Comparison of ENCODE assay signal across 16 cellular contexts in genomic region chr18:55795101-55795669, GRCh38.
A peak's percentile ranks its signal among the peaks of the same experiment; 100 is the strongest.
DNase-seq lines count a peak whose midpoint lies in the region; ATAC-seq and TF ChIP-seq lines count a peak whose summit lies in the region.
"Had no signal": no experiment of that assay in that cellular context is flagged by ENCODE, and none has a peak within 500 bp of the region (broad histone marks: within the 10 kb centered on the region; RNA-seq: fewer than 3 reads in every experiment).

No MANE protein-coding gene starts in this region.

- TF ChIP-seq EP300 in suprapubic skin (IDR thresholded peaks at IDR 0.05): no peak

- no peak overlapping the region for H2BK5ac ChIP-seq in mesenchymal stem cell (ENCODE audit: low read depth, low read length, poor library complexity, severe bottlenecking)

- H3K4ac ChIP-seq in mesenchymal stem cell (ENCODE audit: low read depth in 1 of 2, low read length in 2 of 2): no peak overlapping the region

- H3K14ac ChIP-seq in mesenchymal stem cell (ENCODE audit: low read length in 2 of 2): no peak overlapping the region

- intact Hi-C loops in esophagus squamous epithelium (cut with DNase I): no loop called here
- intact Hi-C loops in right lobe of liver (cut with DNase I): no loop called here
- intact Hi-C loops in adrenal gland (cut with DNase I): no loop called here

- no peak overlapping the region for H2BK15ac ChIP-seq in mesenchymal stem cell (ENCODE audit: low read depth, poor library complexity, severe bottlenecking)

- peaks cover 0 to 53% (median 0%) of the 10 kb centered on the region in 4 donors for H3K27me3 ChIP-seq in esophagus squamous epithelium
- no peaks in the 10 kb centered on the region for H3K27me3 ChIP-seq in mesenchymal stem cell (ENCODE audit: control insufficient read depth in 1 of 2, insufficient read depth in 1 of 2, low read length in 2 of 2)
- no peaks in the 10 kb centered on the region for H3K27me3 ChIP-seq in suprapubic skin
- no peaks in the 10 kb centered on the region for H3K27me3 ChIP-seq in right lobe of liver
- H3K27me3 ChIP-seq in adrenal gland: no peaks in the 10 kb centered on the region
- H3K27me3 ChIP-seq in foreskin keratinocyte: no peaks in the 10 kb centered on the region
- H3K27me3 ChIP-seq: stomach had no signal

- H3K23ac ChIP-seq in mesenchymal stem cell (ENCODE audit: low read length in 2 of 2): no peak overlapping the region

- H2BK120ac ChIP-seq in mesenchymal stem cell (ENCODE audit: low read depth, low read length): no peak overlapping the region

- no peak for TF ChIP-seq POLR2A in esophagus squamous epithelium (IDR thresholded peaks at IDR 0.05)
- no peak for TF ChIP-seq POLR2A in suprapubic skin (IDR thresholded peaks at IDR 0.05)
- TF ChIP-seq POLR2A in right lobe of liver (IDR thresholded peaks at IDR 0.05): no peak
- no peak for TF ChIP-seq POLR2A in adrenal gland (IDR thresholded peaks at IDR 0.05)

- H3K27ac ChIP-seq in esophagus squamous epithelium: peak overlapping the region in 3 of 4 donors; percentile 5 to 44 (median 29)
- H3K27ac ChIP-seq in mesenchymal stem cell (ENCODE audit: low read length, poor library complexity, severe bottlenecking): no peak overlapping the region
- peak overlapping the region; percentile 45 for H3K27ac ChIP-seq in suprapubic skin
- H3K27ac ChIP-seq in right lobe of liver: no peak overlapping the region
- H3K27ac ChIP-seq in adrenal gland: no peak overlapping the region
- no peak overlapping the region for H3K27ac ChIP-seq in foreskin keratinocyte

- no peak overlapping the region for H2AFZ ChIP-seq in mesenchymal stem cell (ENCODE audit: low read depth, low read length)

- no peak overlapping the region for H3K4me2 ChIP-seq in mesenchymal stem cell (ENCODE audit: low read length, poor library complexity, severe bottlenecking)

- ATAC-seq in right lobe of liver (no peak), foreskin keratinocyte (no peak)
- ATAC-seq: left colon had no signal

- H3K4me1 ChIP-seq in esophagus squamous epithelium: no peaks in the 10 kb centered on the region
- H3K4me1 ChIP-seq in mesenchymal stem cell (ENCODE audit: control insufficient read depth, insufficient read depth, low read depth, low read length): peaks cover 2% of the 10 kb centered on the region
- H3K4me1 ChIP-seq in suprapubic skin: no peaks in the 10 kb centered on the region
- H3K4me1 ChIP-seq in right lobe of liver: no peaks in the 10 kb centered on the region
- H3K4me1 ChIP-seq in adrenal gland (replicated peaks in 1 of 2): no peaks in the 10 kb centered on the region
- peaks cover 9% of the 10 kb centered on the region for H3K4me1 ChIP-seq in foreskin keratinocyte
- H3K4me1 ChIP-seq: stomach had no signal

- H3K36me3 ChIP-seq in esophagus squamous epithelium (no peaks in the 10 kb centered on the region), mesenchymal stem cell (ENCODE audit: control insufficient read depth in 1 of 2, insufficient read depth in 2 of 2, low read depth in 1 of 2, low read length in 2 of 2) (no peaks in the 10 kb centered on the region), suprapubic skin (no peaks in the 10 kb centered on the region), right lobe of liver (no peaks in the 10 kb centered on the region), adrenal gland (replicated peaks in 1 of 2) (no peaks in the 10 kb centered on the region)
- H3K36me3 ChIP-seq: stomach had no signal

- peak; percentile 66 for DNase-seq in OCI-M1 (lab: John Stamatoyannopoulos, UW)
- DNase-seq in esophagus squamous epithelium (lab: John Stamatoyannopoulos, UW): no peak
- DNase-seq in mesenchymal stem cell: peak; percentile 22
- no peak for DNase-seq in suprapubic skin (ENCODE audit: low spot score in 2 of 2)
- DNase-seq in right lobe of liver: no peak
- DNase-seq in adrenal gland: no peak
- no peak for DNase-seq in dermis blood vessel endothelial cell
- no peak for DNase-seq in foreskin keratinocyte
- DNase-seq: activated CD4-positive, alpha-beta T cell treated with anti-CD3 and anti-CD28 coated beads for 4 hours; erythroblast; Kasumi-1; left colon; NCI-H1436; posterior cingulate gyrus; stimulated activated CD4-positive, alpha-beta T cell treated with anti-CD3 and anti-CD28 coated beads, Interleukin-15, amount 100 ng/mL, for 24 hours; stomach had no signal

- H2BK12ac ChIP-seq in mesenchymal stem cell (ENCODE audit: low read length in 2 of 2): no peak overlapping the region

- H3K9ac ChIP-seq in mesenchymal stem cell (ENCODE audit: low read length): peak overlapping the region; percentile 79

- H4K8ac ChIP-seq in mesenchymal stem cell (ENCODE audit: low read length): no peak overlapping the region

- H3K79me1 ChIP-seq in mesenchymal stem cell (replicated peaks; ENCODE audit: low read length, poor library complexity, severe bottlenecking): no peaks in the 10 kb centered on the region

- H3K4me3 ChIP-seq in esophagus squamous epithelium (peak overlapping the region in 1 of 4 donors; percentile 38), mesenchymal stem cell (ENCODE audit: insufficient read depth in 1 of 2, low read depth in 1 of 2, low read length in 2 of 2) (peak overlapping the region in 1 of 2 experiments; percentile 70), suprapubic skin (no peak overlapping the region), right lobe of liver (no peak overlapping the region), adrenal gland (no peak overlapping the region)
- H3K4me3 ChIP-seq: stomach had no signal

- no peak overlapping the region for H4K91ac ChIP-seq in mesenchymal stem cell (ENCODE audit: low read length)

- no peak overlapping the region for H2AK5ac ChIP-seq in mesenchymal stem cell (ENCODE audit: low read length, severe bottlenecking)

- H3K9me3 ChIP-seq in esophagus squamous epithelium (no peaks in the 10 kb centered on the region), mesenchymal stem cell (ENCODE audit: control insufficient read depth, low read length) (no peaks in the 10 kb centered on the region), suprapubic skin (no peaks in the 10 kb centered on the region), right lobe of liver (no peaks in the 10 kb centered on the region), adrenal gland (replicated peaks in 1 of 3) (no peaks in the 10 kb centered on the region)

- 54 to 59% methylated on average over 2 of the region's 2 CpGs for WGBS in esophagus squamous epithelium, 2 donors
- WGBS in mesenchymal stem cell: 58% methylated on average over 1 of the region's 2 CpGs
- WGBS in suprapubic skin: 73% methylated on average over 2 of the region's 2 CpGs
- 23% methylated on average over 2 of the region's 2 CpGs for WGBS in right lobe of liver (ENCODE audit: insufficient coverage, low coverage, low lambda C conversion rate, missing lambda C conversion rate)
- 50 to 59% (median 58%) methylated on average over 2 of the region's 2 CpGs for WGBS in adrenal gland, 4 donors

- TF ChIP-seq CTCF in esophagus squamous epithelium (IDR thresholded peaks at IDR 0.05) (no peak), suprapubic skin (IDR thresholded peaks at IDR 0.05) (no peak), right lobe of liver (IDR thresholded peaks at IDR 0.05) (no peak), adrenal gland (IDR thresholded peaks at IDR 0.05) (no peak), foreskin keratinocyte (conservative IDR thresholded peaks at IDR 0.05) (no peak)

- peak overlapping the region; percentile 60 to 75 for H3K18ac ChIP-seq in mesenchymal stem cell (ENCODE audit: low read depth in 1 of 2, low read length in 2 of 2)

Comparison
In these comparisons a context has a peak if more than half of its experiments do, and no peak if none do; other contexts are left out.
1. DNase-seq: peak in OCI-M1 (single experiment) and mesenchymal stem cell (single experiment); none in esophagus squamous epithelium (single experiment), suprapubic skin (0 of 2), right lobe of liver (0 of 3), adrenal gland (0 of 7), dermis blood vessel endothelial cell (single experiment) and foreskin keratinocyte (0 of 2).
2. H3K27ac ChIP-seq: peak in esophagus squamous epithelium (3 of 4) and suprapubic skin (single experiment); none in mesenchymal stem cell (single experiment), right lobe of liver (0 of 3), adrenal gland (0 of 5) and foreskin keratinocyte (single experiment).